24 cellular contexts compared by ENCODE assay signal in the genomic region with DNA sequence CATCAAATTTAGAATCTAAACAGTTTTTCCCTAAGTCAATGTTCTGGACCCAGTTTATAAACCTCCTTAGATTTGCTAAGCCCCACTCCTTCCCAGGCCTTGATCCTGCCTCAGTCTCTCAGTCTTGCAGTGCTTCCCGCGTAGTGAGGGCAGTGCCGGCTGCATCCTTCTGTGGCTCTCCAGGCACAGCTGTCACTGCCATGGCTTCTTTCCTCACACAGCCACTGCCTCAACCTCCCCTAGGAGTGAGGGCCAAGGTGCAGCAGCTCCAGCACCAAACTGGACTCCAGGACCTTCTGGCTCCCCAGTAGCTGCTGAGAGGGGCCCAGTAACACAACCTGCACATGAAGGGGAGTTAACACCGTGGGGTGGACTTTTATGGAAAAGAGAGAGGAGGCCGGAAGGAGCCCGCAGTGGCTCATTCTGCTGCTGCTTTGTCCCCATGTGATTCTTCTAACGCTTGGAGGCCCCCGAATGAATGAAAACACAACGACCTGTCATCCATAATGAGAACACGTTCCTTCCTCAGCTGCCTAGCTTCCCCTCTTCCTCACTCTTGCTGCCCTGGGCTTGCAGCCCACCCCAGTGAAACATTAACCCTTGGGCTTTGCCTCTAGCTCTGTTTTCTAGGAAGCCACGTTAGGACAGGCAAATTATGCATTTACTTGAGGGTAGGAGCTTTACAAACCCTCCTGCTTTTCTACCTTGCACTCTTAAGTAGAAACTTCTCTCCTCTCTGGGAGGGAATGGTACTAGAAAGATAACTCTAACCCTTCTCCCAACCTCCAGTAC. TPM values are rescaled to one million over a fixed set of nuclear protein-coding genes. Genes with fewer than 3 reads are reported as not detected.
DNase-seq lines count a peak whose midpoint lies in the region; ATAC-seq and TF ChIP-seq lines count a peak whose summit lies in the region.
"Had no signal": no experiment of that assay in that cellular context is flagged by ENCODE, and none has a peak within 500 bp of the region (broad histone marks: within the 10 kb centered on the region; RNA-seq: fewer than 3 reads in every experiment).

No MANE protein-coding gene starts in this region.

- H3F3A ChIP-seq in smooth muscle cell (ENCODE audit: low read depth), result no peaks in the 10 kb centered on the region

- no peaks in the 10 kb centered on the region for H4K20me1 ChIP-seq in smooth muscle cell (ENCODE audit: low read depth)

- POLR2A ChIA-PET in MCF 10A (lab: Yijun Ruan, JAX), result interaction anchor here (1.0 to 8.9 kb wide), 6 partner anchors 9 to 93 kb away, joined by 3 to 177 read pairs (median 4); a partner anchor contains a TSS

- CTCF ChIA-PET in MCF 10A (lab: Yijun Ruan, JAX), result interaction anchor here (0.7 kb wide), 1 partner anchor 72 kb away, joined by 3 read pairs; no protein-coding TSS in a partner anchor

- ATAC-seq in lower lobe of right lung (no peak), GM21360 (IDR thresholded peaks at IDR 0.05; ENCODE audit: unreplicated experiment) (no peak)
- ATAC-seq: GM12878; left lobe of liver; stimulated activated naive B cell treated with anti-CD40 and anti-IgM and Interleukin-4, amounts not matched to agents 10 μg/mL and 1 μg/mL and 100 μg/mL, for 72 hours had no signal

- peak overlapping the region; percentile 88 for H3K27ac Mint-ChIP-seq in MCF 10A (ENCODE audit: low read depth, unreplicated experiment)
- H3K27ac Mint-ChIP-seq: activated CD4-positive, alpha-beta memory T cell treated with anti-CD3 and anti-CD28 coated beads for 36 hours; stimulated activated naive B cell treated with anti-CD40 and anti-IgM and Interleukin-4, amounts not matched to agents 10 μg/mL and 1 μg/mL and 100 μg/mL, for 72 hours had no signal

- H3K27me3 Mint-ChIP-seq in MCF 10A (ENCODE audit: insufficient read depth, unreplicated experiment), result no peaks in the 10 kb centered on the region
- H3K27me3 Mint-ChIP-seq: activated CD4-positive, alpha-beta memory T cell treated with anti-CD3 and anti-CD28 coated beads for 36 hours; brain had no signal

- no peaks in the 10 kb centered on the region for H3K9me3 Mint-ChIP-seq in MCF 10A (ENCODE audit: unreplicated experiment)
- H3K9me3 Mint-ChIP-seq: activated CD4-positive, alpha-beta memory T cell treated with anti-CD3 and anti-CD28 coated beads for 36 hours; CD8-positive, alpha-beta memory T cell; IgD-negative memory B cell; stimulated activated naive B cell treated with anti-CD40 and anti-IgM and Interleukin-4, amounts not matched to agents 10 μg/mL and 1 μg/mL and 100 μg/mL, for 72 hours had no signal

- H3K4me2 ChIP-seq in smooth muscle cell, result no peak overlapping the region

- DNase-seq in MCF 10A (ENCODE audit: unreplicated experiment) (no peak), lower lobe of right lung (peak; percentile 11), smooth muscle cell (lab: John Stamatoyannopoulos, UW; ENCODE audit: unreplicated experiment) (no peak), inferior parietal cortex (ENCODE audit: extremely low spot score) (no peak), putamen (ENCODE audit: low spot score) (no peak)
- DNase-seq: activated CD4-positive, alpha-beta memory T cell treated with anti-CD3 and anti-CD28 coated beads for 36 hours; activated effector memory CD4-positive, alpha-beta T cell treated with Interleukin-2 at 50 U/mL for 16 hours; AML-193; CD8-positive, alpha-beta memory T cell; colonic mucosa; DMS79 treated with DMSO at 0.1 percent for 48 hours; GOT3; head of caudate nucleus; NCI-H1417 treated with DMSO at 0.1 percent for 48 hours; NCI-H524 treated with DMSO at 0.1 percent for 48 hours; stimulated activated naive B cell treated with anti-CD40 and anti-IgM and Interleukin-4, amounts not matched to agents 10 μg/mL and 1 μg/mL and 100 μg/mL, for 72 hours; testis had no signal

- BruUV-seq in MCF 10A (replicated peaks; lab: Mats Ljungman, UMichigan), result no TSS peak

- WGBS in smooth muscle cell (ENCODE audit: low lambda C conversion rate), result 89% methylated on average over 11 of the region's 11 CpGs

- no peaks in the 10 kb centered on the region for H3K27me3 ChIP-seq in HUES6 (ENCODE audit: control insufficient read depth, insufficient read depth, low read length)
- H3K27me3 ChIP-seq in lower lobe of right lung (ENCODE audit: low read depth), result no peaks in the 10 kb centered on the region
- H3K27me3 ChIP-seq in smooth muscle cell (ENCODE audit: low read depth), result no peaks in the 10 kb centered on the region
- H3K27me3 ChIP-seq: colonic mucosa, testis had no signal

- H3K79me2 ChIP-seq in smooth muscle cell (ENCODE audit: low read depth), result no peaks in the 10 kb centered on the region

- 0 out of 2 replicates have a peak overlapping the region, but pooled peaks have one; percentile 1 for H3K27ac ChIP-seq in HUES6 (ENCODE audit: low read depth, low read length)
- H3K27ac ChIP-seq in lower lobe of right lung, result no peak overlapping the region
- H3K27ac ChIP-seq in smooth muscle cell (ENCODE audit: low read depth), result peak overlapping the region; percentile 79
- H3K27ac ChIP-seq: colonic mucosa, testis had no signal

- TF ChIP-seq CTCF in MCF 10A (IDR thresholded peaks at IDR 0.05; ENCODE audit: unreplicated experiment) (no peak), lower lobe of right lung (IDR thresholded peaks at IDR 0.05) (no peak), smooth muscle cell (IDR thresholded peaks at IDR 0.05; ENCODE audit: borderline replicate concordance, insufficient read depth, poor library complexity, severe bottlenecking) (no peak)

- no peak overlapping the region for H3K4me3 Mint-ChIP-seq in MCF 10A (ENCODE audit: unreplicated experiment)
- H3K4me3 Mint-ChIP-seq: activated CD4-positive, alpha-beta memory T cell treated with anti-CD3 and anti-CD28 coated beads for 36 hours; brain; CD8-positive, alpha-beta memory T cell; IgD-negative memory B cell; stimulated activated naive B cell treated with anti-CD40 and anti-IgM and Interleukin-4, amounts not matched to agents 10 μg/mL and 1 μg/mL and 100 μg/mL, for 72 hours had no signal

- H3K4me1 ChIP-seq in HUES6 (ENCODE audit: control insufficient read depth, insufficient read depth, low read length) (peaks cover 19% of the 10 kb centered on the region), lower lobe of right lung (no peaks in the 10 kb centered on the region), smooth muscle cell (ENCODE audit: low read depth) (no peaks in the 10 kb centered on the region)
- H3K4me1 ChIP-seq: testis had no signal

- no peak overlapping the region for H3K9ac ChIP-seq in HUES6 (ENCODE audit: low read length)
- no peak overlapping the region for H3K9ac ChIP-seq in smooth muscle cell (ENCODE audit: low read depth)

- H3K4me1 Mint-ChIP-seq in MCF 10A (ENCODE audit: insufficient read depth, unreplicated experiment), result peaks cover 26% of the 10 kb centered on the region
- H3K4me1 Mint-ChIP-seq: CD8-positive, alpha-beta memory T cell; IgD-negative memory B cell; stimulated activated naive B cell treated with anti-CD40 and anti-IgM and Interleukin-4, amounts not matched to agents 10 μg/mL and 1 μg/mL and 100 μg/mL, for 72 hours had no signal

- no peaks in the 10 kb centered on the region for H3K36me3 ChIP-seq in HUES6 (ENCODE audit: control insufficient read depth, insufficient read depth, low read length)
- H3K36me3 ChIP-seq in lower lobe of right lung, result no peaks in the 10 kb centered on the region
- H3K36me3 ChIP-seq in smooth muscle cell (ENCODE audit: low read depth), result no peaks in the 10 kb centered on the region
- H3K36me3 ChIP-seq: colonic mucosa had no signal

- H2AFZ ChIP-seq in smooth muscle cell (ENCODE audit: low read depth), result no peak overlapping the region

- H3K9me3 ChIP-seq in HUES6 (ENCODE audit: control insufficient read depth, insufficient read depth, low read depth, low read length), result no peaks in the 10 kb centered on the region
- no peaks in the 10 kb centered on the region for H3K9me3 ChIP-seq in lower lobe of right lung
- H3K9me3 ChIP-seq in smooth muscle cell (replicated peaks; ENCODE audit: low read depth), result no peaks in the 10 kb centered on the region
- H3K9me3 ChIP-seq: colonic mucosa, testis had no signal

- intact Hi-C loops in MCF 10A (cut with micrococcal nuclease), result no loop called here
- intact Hi-C loops in lower lobe of right lung (cut with DNase I), result no loop called here

- peaks cover 5% of the 10 kb centered on the region for H3K36me3 Mint-ChIP-seq in MCF 10A (ENCODE audit: insufficient read depth, unreplicated experiment)
- H3K36me3 Mint-ChIP-seq: activated CD4-positive, alpha-beta memory T cell treated with anti-CD3 and anti-CD28 coated beads for 36 hours; brain; CD8-positive, alpha-beta memory T cell; stimulated activated naive B cell treated with anti-CD40 and anti-IgM and Interleukin-4, amounts not matched to agents 10 μg/mL and 1 μg/mL and 100 μg/mL, for 72 hours had no signal

- H3K4me3 ChIP-seq in HUES6 (ENCODE audit: low read depth, low read length) (no peak overlapping the region), lower lobe of right lung (no peak overlapping the region), smooth muscle cell (no peak overlapping the region)
- H3K4me3 ChIP-seq: colonic mucosa, GM12878, skin epidermis, testis had no signal

RNA-seq across cellular contexts. Expression of a gene that starts 16.0 kb away (rescaled TPM):
- total RNA-seq in MCF 10A (2022) (128 and 130 TPM in 2 replicates), lower lobe of right lung (76.7 TPM), smooth muscle cell (74.5 and 94.5 TPM in 2 replicates)
- 66.1 and 87.8 TPM in 2 replicates for polyA plus RNA-seq in smooth muscle cell
